In the genomic region with DNA sequence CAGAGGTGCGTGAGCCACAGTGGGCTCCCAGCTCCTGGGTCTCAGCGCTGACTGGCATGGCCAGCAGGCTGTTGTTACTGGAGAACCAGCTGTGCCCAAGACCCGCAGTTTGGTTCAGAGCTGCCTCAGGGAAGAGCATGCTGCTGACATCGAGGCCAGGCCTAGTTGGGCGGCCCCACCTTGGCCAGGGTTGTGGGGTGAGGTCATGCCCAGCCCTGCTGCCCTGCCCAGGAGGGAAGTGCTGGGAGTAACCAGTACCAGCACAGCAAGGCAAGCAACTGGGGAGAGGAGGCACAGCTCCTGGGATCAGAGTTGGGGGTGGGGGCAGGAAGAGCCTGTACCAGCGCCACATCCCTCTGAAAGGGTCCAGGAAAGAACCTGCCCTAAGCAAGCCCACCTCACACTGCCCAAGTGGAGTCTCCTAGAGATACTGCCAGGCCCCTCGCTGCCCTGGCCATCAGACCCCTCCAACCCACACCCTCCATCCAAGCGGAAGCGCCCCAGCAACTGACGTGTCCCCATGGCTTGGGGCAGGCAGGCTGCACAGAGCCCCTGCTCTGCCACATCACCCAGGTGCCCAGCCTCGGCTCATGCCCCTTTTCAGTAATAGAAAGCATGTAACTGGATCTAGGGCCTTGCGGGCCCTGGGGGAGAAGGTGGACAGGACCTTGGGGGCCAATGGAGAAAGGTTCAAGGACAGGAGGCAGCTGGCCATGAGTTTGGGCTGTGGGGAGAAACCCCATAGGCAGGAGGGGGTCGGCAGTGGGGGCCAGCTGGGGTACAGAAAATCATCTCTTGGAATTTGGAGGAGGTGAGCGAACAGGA, we compare ENCODE assay signal across 6 cellular contexts. TPM values are rescaled to one million over a fixed set of nuclear protein-coding genes. Genes with fewer than 3 reads are reported as not detected.
DNase-seq lines count a peak whose midpoint lies in the region; ATAC-seq and TF ChIP-seq lines count a peak whose summit lies in the region.

No MANE protein-coding gene starts in this region.

- no peaks in the 10 kb centered on the region for H3K27me3 ChIP-seq in BJ (ENCODE audit: control insufficient read depth, insufficient read depth, low read length)
- H3K27me3 ChIP-seq in lower lobe of right lung (ENCODE audit: low read depth): no peaks in the 10 kb centered on the region

- peaks cover 18% of the 10 kb centered on the region for H3K4me1 Mint-ChIP-seq in activated CD4-positive, alpha-beta memory T cell treated with anti-CD3 and anti-CD28 coated beads, Interleukin-2, amount 10 ng/mL, durations not matched to agents 7 days and 5 days

- peaks cover 11% of the 10 kb centered on the region for H3K27me3 Mint-ChIP-seq in activated CD4-positive, alpha-beta memory T cell treated with anti-CD3 and anti-CD28 coated beads, Interleukin-2, amount 10 ng/mL, durations not matched to agents 7 days and 5 days

- intact Hi-C loops in lower lobe of right lung (cut with DNase I): no loop called here

- H3K4me1 ChIP-seq in lower lobe of right lung: peaks cover 35% of the 10 kb centered on the region

- TF ChIP-seq CTCF in BJ (IDR thresholded peaks at IDR 0.05; ENCODE audit: insufficient read depth, low read depth, low read length) (no peak), lower lobe of right lung (IDR thresholded peaks at IDR 0.05) (no peak)

- H3K4me3 ChIP-seq in BJ (ENCODE audit: low read depth, low read length) (peak overlapping the region; percentile 83), lower lobe of right lung (peak overlapping the region; percentile 86)

- H3K36me3 ChIP-seq in BJ (ENCODE audit: control insufficient read depth, insufficient read depth, low read length) (no peaks in the 10 kb centered on the region), lower lobe of right lung (no peaks in the 10 kb centered on the region)

- POLR2A ChIA-PET in BJ (lab: Charles Lee): no interaction called here
- POLR2A ChIA-PET in activated CD4-positive, alpha-beta memory T cell treated with anti-CD3 and anti-CD28 coated beads, Interleukin-2, amount 10 ng/mL, durations not matched to agents 7 days and 5 days (lab: Charles Lee): interaction anchor here (0.8 to 3.7 kb wide), 4 partner anchors 23 to 52 kb away, joined by 3 to 23 read pairs (median 9); partner anchors contain the start of genes CCDC102A, CIAPIN1, COQ9 and POLR2C

- peak overlapping the region; percentile 78 for H3K27ac ChIP-seq in lower lobe of right lung

- H3K9me3 Mint-ChIP-seq in activated CD4-positive, alpha-beta memory T cell treated with anti-CD3 and anti-CD28 coated beads, Interleukin-2, amount 10 ng/mL, durations not matched to agents 7 days and 5 days: no peaks in the 10 kb centered on the region

- no peaks in the 10 kb centered on the region for H3K9me3 ChIP-seq in lower lobe of right lung

- ATAC-seq in lower lobe of right lung: peak; percentile 49 to 64
- ATAC-seq in HG03097 (IDR thresholded peaks at IDR 0.05; ENCODE audit: low FRiP score, unreplicated experiment): no peak

- CTCF ChIA-PET in BJ (lab: Yijun Ruan, JAX): interaction anchor here (1.1 to 6.0 kb wide), 4 partner anchors 23 to 68 kb away, joined by 3 to 25 read pairs (median 6); partner anchors contain the start of gene POLR2C
- CTCF ChIA-PET in activated CD4-positive, alpha-beta memory T cell treated with anti-CD3 and anti-CD28 coated beads, Interleukin-2, amount 10 ng/mL, durations not matched to agents 7 days and 5 days (lab: Charles Lee): interaction anchor here (0.6 to 3.1 kb wide), 4 partner anchors 20 to 106 kb away, joined by 3 to 12 read pairs (median 3); partner anchors contain the start of gene POLR2C

- H3K4me3 Mint-ChIP-seq in activated CD4-positive, alpha-beta memory T cell treated with anti-CD3 and anti-CD28 coated beads, Interleukin-2, amount 10 ng/mL, durations not matched to agents 7 days and 5 days: peak overlapping the region; percentile 75

- H3K27ac Mint-ChIP-seq in activated CD4-positive, alpha-beta memory T cell treated with anti-CD3 and anti-CD28 coated beads, Interleukin-2, amount 10 ng/mL, durations not matched to agents 7 days and 5 days: no peak overlapping the region

- H3K36me3 Mint-ChIP-seq in activated CD4-positive, alpha-beta memory T cell treated with anti-CD3 and anti-CD28 coated beads, Interleukin-2, amount 10 ng/mL, durations not matched to agents 7 days and 5 days (ENCODE audit: low read depth): no peaks in the 10 kb centered on the region

- DNase-seq in BJ (ENCODE audit: low read depth) (no peak), lower lobe of right lung (no peak), LoVo (ENCODE audit: low spot score) (no peak), Ammon's horn (ENCODE audit: low spot score) (no peak)
- DNase-seq in activated CD4-positive, alpha-beta memory T cell treated with anti-CD3 and anti-CD28 coated beads, Interleukin-2, amount 10 ng/mL, durations not matched to agents 7 days and 5 days: no peak

RNA-seq across cellular contexts. Expression of gene DOK4, which starts 1.0 kb away (rescaled TPM):
- polyA plus RNA-seq in BJ (2011; rRNA removed): 28.3 and 40.0 TPM in 2 replicates
- polyA minus RNA-seq in BJ (2011; rRNA and poly(A)+ RNA removed): 14.7 and 35.3 TPM in 2 replicates
- total RNA-seq in activated CD4-positive, alpha-beta memory T cell treated with anti-CD3 and anti-CD28 coated beads, Interleukin-2, amount 10 ng/mL, durations not matched to agents 7 days and 5 days: 1 to 10 TPM; 2.5 to 3.4 TPM
- 57.3 TPM for total RNA-seq in lower lobe of right lung

RNA-seq across cellular contexts. Expression of gene POLR2C, which starts 22.8 kb away (rescaled TPM):
- polyA plus RNA-seq in BJ (2011; rRNA removed): 127 and 176 TPM in 2 replicates
- 104 and 160 TPM in 2 replicates for polyA minus RNA-seq in BJ (2011; rRNA and poly(A)+ RNA removed)
- total RNA-seq in activated CD4-positive, alpha-beta memory T cell treated with anti-CD3 and anti-CD28 coated beads, Interleukin-2, amount 10 ng/mL, durations not matched to agents 7 days and 5 days: 10 to 100 TPM; 47.8 to 48.8 TPM
- total RNA-seq in lower lobe of right lung: 76.0 TPM

RNA-seq across cellular contexts. Expression of gene COQ9, which starts 38.0 kb away (rescaled TPM):
- polyA plus RNA-seq in BJ (2011; rRNA removed): 62.7 and 69.5 TPM in 2 replicates
- polyA minus RNA-seq in BJ (2011; rRNA and poly(A)+ RNA removed): 23.5 and 38.4 TPM in 2 replicates
- total RNA-seq in activated CD4-positive, alpha-beta memory T cell treated with anti-CD3 and anti-CD28 coated beads, Interleukin-2, amount 10 ng/mL, durations not matched to agents 7 days and 5 days: 10 to 100 TPM; 28.5 to 29.0 TPM
- 37.2 TPM for total RNA-seq in lower lobe of right lung

RNA-seq across cellular contexts. Expression of gene CIAPIN1, which starts 38.1 kb away (rescaled TPM):
- 51.6 and 55.3 TPM in 2 replicates for polyA plus RNA-seq in BJ (2011; rRNA removed)
- 17.2 and 19.9 TPM in 2 replicates for polyA minus RNA-seq in BJ (2011; rRNA and poly(A)+ RNA removed)
- 10 to 100 TPM; 35.8 to 36.1 TPM for total RNA-seq in activated CD4-positive, alpha-beta memory T cell treated with anti-CD3 and anti-CD28 coated beads, Interleukin-2, amount 10 ng/mL, durations not matched to agents 7 days and 5 days
- 37.0 TPM for total RNA-seq in lower lobe of right lung

RNA-seq across cellular contexts. Expression of gene CCDC102A, which starts 51.1 kb away (rescaled TPM):
- 8.2 and 13.6 TPM in 2 replicates for polyA plus RNA-seq in BJ (2011; rRNA removed)
- 4.0 and 4.5 TPM in 2 replicates for polyA minus RNA-seq in BJ (2011; rRNA and poly(A)+ RNA removed)
- 1 to 10 TPM; 9.1 to 9.7 TPM for total RNA-seq in activated CD4-positive, alpha-beta memory T cell treated with anti-CD3 and anti-CD28 coated beads, Interleukin-2, amount 10 ng/mL, durations not matched to agents 7 days and 5 days
- total RNA-seq in lower lobe of right lung: 12.8 TPM

Comparison
In these comparisons a context has a peak if more than half of its experiments do, and no peak if none do; other contexts are left out.
1. RNA of gene DOK4, which starts 1.0 kb away (total RNA-seq): 57.3 TPM in lower lobe of right lung (single experiment); 2.5 to 3.4 TPM in activated CD4-positive, alpha-beta memory T cell treated with anti-CD3 and anti-CD28 coated beads, Interleukin-2, amount 10 ng/mL, durations not matched to agents 7 days and 5 days; every median in the first group is over 10 times any median in the second.